Comparison of ENCODE assay signal across 8 cellular contexts in the genomic region with DNA sequence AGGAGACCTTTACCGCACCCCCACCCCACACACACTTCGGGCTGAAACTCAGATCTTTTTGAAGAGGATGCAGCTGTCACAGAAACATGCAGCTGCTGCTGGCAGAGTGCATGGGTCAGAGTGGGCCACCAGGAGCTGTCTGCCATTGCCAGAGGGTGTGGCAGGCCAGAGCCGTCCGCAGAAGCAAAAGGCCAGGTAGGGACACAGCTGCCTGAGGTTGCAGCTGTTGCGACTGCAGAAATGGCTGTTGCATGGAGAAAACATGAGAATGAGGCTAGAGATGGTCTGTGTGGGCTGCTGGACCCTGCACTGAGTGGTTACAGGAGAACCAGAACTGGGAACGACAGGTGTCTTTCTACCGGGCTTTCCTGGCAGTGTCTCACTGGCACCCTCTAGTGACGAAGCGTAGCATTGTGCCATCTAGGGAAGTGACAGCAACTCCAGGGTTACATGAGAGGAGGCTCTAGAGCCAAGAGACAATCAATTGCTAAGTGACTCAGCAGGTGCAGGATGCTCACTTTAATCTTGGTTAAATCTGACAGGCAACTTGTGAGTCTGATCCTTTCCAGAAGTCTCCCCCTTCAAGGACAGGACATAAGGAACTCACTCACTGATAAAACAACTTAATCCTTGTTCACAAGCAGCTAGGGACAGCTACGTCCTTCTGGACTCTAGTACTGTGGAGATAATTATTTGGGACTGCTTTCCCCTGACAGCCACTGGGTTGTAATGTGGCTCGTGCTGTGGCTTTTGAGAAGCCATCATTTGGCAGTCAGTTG. TPM values are rescaled to one million over a fixed set of nuclear protein-coding genes. Genes with fewer than 3 reads are reported as not detected.
DNase-seq lines count a peak whose midpoint lies in the region; ATAC-seq and TF ChIP-seq lines count a peak whose summit lies in the region.

No MANE protein-coding gene starts in this region.

- no peak overlapping the region for H3K14ac ChIP-seq in IMR-90 (replicated peaks; ENCODE audit: low read depth, low read length)

- peak overlapping the region; percentile 31 for H2AK9ac ChIP-seq in IMR-90 (replicated peaks; ENCODE audit: low read depth, low read length, poor library complexity)

- no peak overlapping the region for H3K27ac ChIP-seq in IMR-90 (ENCODE audit: insufficient read depth, low read length)
- H3K27ac ChIP-seq in OCI-LY7 (ENCODE audit: low read depth, low read length, poor library complexity, severe bottlenecking) = peak overlapping the region; percentile 30
- no peak overlapping the region for H3K27ac ChIP-seq in naive thymus-derived CD4-positive, alpha-beta T cell (ENCODE audit: low read depth, low read length)

- TF ChIP-seq POLR2A in IMR-90 (IDR thresholded peaks at IDR 0.05; ENCODE audit: low read depth, low read length) = no peak

- H3K79me1 ChIP-seq in IMR-90 (ENCODE audit: low read depth in 1 of 2, low read length in 2 of 2) = no peaks in the 10 kb centered on the region

- H4K20me1 ChIP-seq in IMR-90 (ENCODE audit: insufficient read depth, low read length) = no peaks in the 10 kb centered on the region
- H4K20me1 ChIP-seq in OCI-LY7 (ENCODE audit: insufficient read depth, low read length) = no peaks in the 10 kb centered on the region

- peak overlapping the region in 8 of 9 donors; percentile 3 to 86 (median 60) for H3K27ac Mint-ChIP-seq in naive thymus-derived CD4-positive, alpha-beta T cell
- peak overlapping the region; percentile 53 for H3K27ac Mint-ChIP-seq in stimulated activated effector memory CD8-positive, alpha-beta T cell treated with anti-CD3 and anti-CD28 coated beads, Interleukin-12 subunit alpha, Interleukin-12 subunit beta, amount 100 ng/mL, for 72 hours

- H4K5ac ChIP-seq in IMR-90 (ENCODE audit: low read depth, low read length) = no peak overlapping the region

- CTCF ChIA-PET in IMR-90 (lab: Yijun Ruan, JAX) = interaction anchor here (0.6 to 4.6 kb wide), 10 partner anchors 14 to 141 kb away, joined by 3 to 24 read pairs (median 3); no protein-coding TSS in a partner anchor
- CTCF ChIA-PET in OCI-LY7 (lab: Charles Lee; ENCODE audit: unreplicated experiment) = interaction anchor here (1.1 to 3.5 kb wide), 7 partner anchors 11 to 141 kb away, joined by 3 to 30 read pairs (median 3); no protein-coding TSS in a partner anchor
- CTCF ChIA-PET in naive thymus-derived CD4-positive, alpha-beta T cell (lab: Charles Lee) = interaction anchor here (0.7 to 4.8 kb wide), 25 partner anchors 8 to 336 kb away, joined by 3 to 53 read pairs (median 4); partner anchors contain the start of genes SERPINB1 and SERPINB6

- no peak overlapping the region for H3K56ac ChIP-seq in IMR-90 (ENCODE audit: extremely low read depth, insufficient read depth, low read length)

- peaks cover 0 to 31% (median 11%) of the 10 kb centered on the region in 11 donors for H3K9me3 Mint-ChIP-seq in naive thymus-derived CD4-positive, alpha-beta T cell
- no peaks in the 10 kb centered on the region for H3K9me3 Mint-ChIP-seq in stimulated activated effector memory CD8-positive, alpha-beta T cell treated with anti-CD3 and anti-CD28 coated beads, Interleukin-12 subunit alpha, Interleukin-12 subunit beta, amount 100 ng/mL, for 72 hours

- WGBS in IMR-90 (ENCODE audit: extremely low coverage in 2 of 2, insufficient read length in 1 of 2), 2 experiments = 5% methylated on average over 4 of the region's 11 CpGs; no CpG with 5 or more reads in 1 of the 2 experiments

- H2BK5ac ChIP-seq in IMR-90 (ENCODE audit: low read depth, low read length, poor library complexity, severe bottlenecking) = no peak overlapping the region

- H3K27me3 ChIP-seq in IMR-90 (ENCODE audit: control insufficient read depth, insufficient read depth, low read length) = no peaks in the 10 kb centered on the region
- no peaks in the 10 kb centered on the region for H3K27me3 ChIP-seq in naive thymus-derived CD4-positive, alpha-beta T cell (ENCODE audit: control insufficient read depth in 2 of 2, insufficient read depth in 2 of 2, low read length in 2 of 2)

- H2AFZ ChIP-seq in IMR-90 (replicated peaks; ENCODE audit: low read length, poor library complexity) = peak overlapping the region; percentile 71
- H2AFZ ChIP-seq in OCI-LY7 (ENCODE audit: low read length) = peak overlapping the region; percentile 77

- H2AK5ac ChIP-seq in IMR-90 (ENCODE audit: low read depth, low read length) = no peak overlapping the region; the same call in 1 of the 2 replicates

- no peaks in the 10 kb centered on the region for H3K9me1 ChIP-seq in IMR-90 (ENCODE audit: insufficient read depth, low read length)

- H2BK120ac ChIP-seq in IMR-90 (ENCODE audit: low read depth, low read length) = peak overlapping the region; percentile 39; the same call in 1 of the 2 replicates

- dilution Hi-C loops in IMR-90 (cut with HindIII; ENCODE audit: low sequenced_read_pairs, unreplicated experiment) = no loop called here

- POLR2A ChIA-PET in IMR-90 (lab: Charles Lee; ENCODE audit: unreplicated experiment) (interaction anchor here (0.5 kb wide), 1 partner anchor 141 kb away, joined by 9 read pairs; no protein-coding TSS in a partner anchor), OCI-LY7 (lab: Charles Lee) (interaction anchor here (0.6 to 4.4 kb wide), 10 partner anchors 12 to 141 kb away, joined by 3 to 20 read pairs (median 4); no protein-coding TSS in a partner anchor)
- POLR2A ChIA-PET in naive thymus-derived CD4-positive, alpha-beta T cell (lab: Charles Lee) = interaction anchor here (0.6 to 17.3 kb wide), 16 partner anchors 9 to 140 kb away, joined by 3 to 440 read pairs (median 4); partner anchors contain the start of genes SERPINB1, SERPINB6 and SERPINB9

- no peak overlapping the region for H3K9ac ChIP-seq in IMR-90 (ENCODE audit: low read depth, low read length)

- no peaks in the 10 kb centered on the region for H3K4me1 ChIP-seq in IMR-90 (ENCODE audit: control insufficient read depth, insufficient read depth, low read length)
- H3K4me1 ChIP-seq in OCI-LY7 (ENCODE audit: insufficient read depth, low read length, poor library complexity, severe bottlenecking) = peaks cover 25% of the 10 kb centered on the region
- peaks cover 8 to 20% of the 10 kb centered on the region in 2 donors for H3K4me1 ChIP-seq in naive thymus-derived CD4-positive, alpha-beta T cell (ENCODE audit: control insufficient read depth in 2 of 2, insufficient read depth in 2 of 2, low read length in 2 of 2)

- BruUV-seq in IMR-90 (replicated peaks; lab: Mats Ljungman, UMichigan) (no TSS peak), OCI-LY7 (replicated peaks; lab: Mats Ljungman, UMichigan) (no TSS peak)

- H4K8ac ChIP-seq in IMR-90 (ENCODE audit: low read depth in 2 of 2, low read length in 2 of 2) = no peak overlapping the region

- H3K4me3 ChIP-seq in IMR-90 (ENCODE audit: insufficient read depth, low read depth, low read length) = no peak overlapping the region
- H3K4me3 ChIP-seq in OCI-LY7 (ENCODE audit: low read depth, low read length, poor library complexity, severe bottlenecking) = peak overlapping the region; percentile 51
- no peak overlapping the region for H3K4me3 ChIP-seq in naive thymus-derived CD4-positive, alpha-beta T cell (ENCODE audit: low read length)

- H3K18ac ChIP-seq in IMR-90 (ENCODE audit: low read depth, low read length) = no peak overlapping the region

- TF ChIP-seq CTCF in IMR-90 (conservative IDR thresholded peaks at IDR 0.05; ENCODE audit: low read depth, low read length) (peak; percentile 90), OCI-LY7 (conservative IDR thresholded peaks at IDR 0.05; ENCODE audit: low read length) (peak; percentile 99)

- intact Hi-C loops in IMR-90 (cut with micrococcal nuclease) = loop anchor here (1.0 kb wide), 3 partner anchors 86 to 194 kb away; no protein-coding TSS in a partner anchor
- intact Hi-C loops in OCI-LY7 (cut with micrococcal nuclease; ENCODE audit: unreplicated experiment) = loop anchor here (1.0 to 2.0 kb wide), 6 partner anchors 21 to 194 kb away; no protein-coding TSS in a partner anchor
- intact Hi-C loops in naive thymus-derived CD4-positive, alpha-beta T cell (cut with micrococcal nuclease) = loop anchor here (1.0 to 2.0 kb wide), 8 partner anchors 8 to 194 kb away; partner anchors contain the start of genes SERPINB6 (in 1 of the 2) and WRNIP1 (in 1 of the 2)

- H3K36me3 ChIP-seq in IMR-90 (ENCODE audit: control insufficient read depth, insufficient read depth, low read length) (no peaks in the 10 kb centered on the region), OCI-LY7 (ENCODE audit: insufficient read depth, low read length) (no peaks in the 10 kb centered on the region)
- H3K36me3 ChIP-seq in naive thymus-derived CD4-positive, alpha-beta T cell (ENCODE audit: control insufficient read depth in 2 of 3, insufficient read depth in 3 of 3, low read length in 3 of 3) = no peaks in the 10 kb centered on the region

- peak; percentile 72 for DNase-seq in COLO668 (lab: John Stamatoyannopoulos, UW; ENCODE audit: unreplicated experiment)
- DNase-seq in IMR-90 = peak; percentile 68
- peak; percentile 90 for DNase-seq in OCI-LY7 (ENCODE audit: low spot score)
- DNase-seq in activated T-cell treated with anti-CD3 and anti-CD28 coated beads for 24 hours (ENCODE audit: low read depth) = peak; percentile 84
- DNase-seq in naive thymus-derived CD4-positive, alpha-beta T cell = peak; percentile 61 to 87 (median 82)
- DNase-seq in stimulated activated effector memory CD8-positive, alpha-beta T cell treated with anti-CD3 and anti-CD28 coated beads, Interleukin-12 subunit alpha, Interleukin-12 subunit beta, amount 100 ng/mL, for 72 hours (ENCODE audit: low spot score in 2 of 2) = peak; percentile 81 to 92

- H3K4me3 Mint-ChIP-seq in naive thymus-derived CD4-positive, alpha-beta T cell = peak overlapping the region in 8 of 10 donors; percentile 28 to 71 (median 44)
- no peak overlapping the region for H3K4me3 Mint-ChIP-seq in stimulated activated effector memory CD8-positive, alpha-beta T cell treated with anti-CD3 and anti-CD28 coated beads, Interleukin-12 subunit alpha, Interleukin-12 subunit beta, amount 100 ng/mL, for 72 hours

- H2BK15ac ChIP-seq in IMR-90 (ENCODE audit: low read depth, low read length) = peak overlapping the region; percentile 22; the same call in 1 of the 3 replicates

- H3K9me2 ChIP-seq in OCI-LY7 (ENCODE audit: insufficient read depth, low read length) = no peaks in the 10 kb centered on the region

- H4K91ac ChIP-seq in IMR-90 (ENCODE audit: insufficient read depth, low read depth, low read length) = no peak overlapping the region

- H3K79me2 ChIP-seq in OCI-LY7 (ENCODE audit: insufficient read depth, low read depth, low read length) = no peaks in the 10 kb centered on the region

- H3K9me3 ChIP-seq in IMR-90 (ENCODE audit: control insufficient read depth, insufficient read depth, low read length) (no peaks in the 10 kb centered on the region), OCI-LY7 (ENCODE audit: low read length) (no peaks in the 10 kb centered on the region; the same call in 1 of the 2 replicates)
- H3K9me3 ChIP-seq in naive thymus-derived CD4-positive, alpha-beta T cell (ENCODE audit: control insufficient read depth in 2 of 3, low read length in 3 of 3) = peaks cover 0 to 9% (median 0%) of the 10 kb centered on the region in 3 experiments

- peak; percentile 91 for TF ChIP-seq RAD21 in IMR-90 (IDR thresholded peaks at IDR 0.05; ENCODE audit: low read length)

- peaks cover 8 to 42% (median 26%) of the 10 kb centered on the region in 7 donors for H3K4me1 Mint-ChIP-seq in naive thymus-derived CD4-positive, alpha-beta T cell
- H3K4me1 Mint-ChIP-seq in stimulated activated effector memory CD8-positive, alpha-beta T cell treated with anti-CD3 and anti-CD28 coated beads, Interleukin-12 subunit alpha, Interleukin-12 subunit beta, amount 100 ng/mL, for 72 hours = peaks cover 22% of the 10 kb centered on the region

- H3K4ac ChIP-seq in IMR-90 (ENCODE audit: low read depth, low read length) = 0 out of 2 replicates have a peak overlapping the region, but pooled peaks have one; percentile 48

- ATAC-seq in GM21423 (IDR thresholded peaks at IDR 0.05; ENCODE audit: unreplicated experiment) (peak; percentile 71), IMR-90 (ENCODE audit: low read depth) (peak; percentile 97), esophagus mucosa (peak; percentile 98)
- ATAC-seq in naive thymus-derived CD4-positive, alpha-beta T cell = peak; percentile 99
- ATAC-seq in stimulated activated effector memory CD8-positive, alpha-beta T cell treated with anti-CD3 and anti-CD28 coated beads, Interleukin-12 subunit alpha, Interleukin-12 subunit beta, amount 100 ng/mL, for 72 hours = peak; percentile 93

- H3K36me3 Mint-ChIP-seq in naive thymus-derived CD4-positive, alpha-beta T cell = peaks cover 3 to 15% (median 9%) of the 10 kb centered on the region in 5 donors
- peaks cover 7% of the 10 kb centered on the region for H3K36me3 Mint-ChIP-seq in stimulated activated effector memory CD8-positive, alpha-beta T cell treated with anti-CD3 and anti-CD28 coated beads, Interleukin-12 subunit alpha, Interleukin-12 subunit beta, amount 100 ng/mL, for 72 hours

- in situ Hi-C loops in IMR-90 (cut with MboI; ENCODE audit: low sequenced_read_pairs) = loop anchor here (5.0 to 10.0 kb wide), 2 partner anchors 90 to 137 kb away; partner anchors contain the start of gene SERPINB1

- peak overlapping the region; percentile 74; the same call in 1 of the 2 replicates for H2BK20ac ChIP-seq in IMR-90 (ENCODE audit: low read depth, low read length)

- 0 out of 2 replicates have a peak overlapping the region, but pooled peaks have one; percentile 63 for H3K23ac ChIP-seq in IMR-90 (ENCODE audit: low read depth, low read length)

- H3K27me3 Mint-ChIP-seq in naive thymus-derived CD4-positive, alpha-beta T cell = peaks cover 0 to 10% (median 0%) of the 10 kb centered on the region in 5 donors

- H3K4me2 ChIP-seq in IMR-90 (ENCODE audit: low read depth, low read length) (0 out of 2 replicates have a peak overlapping the region, but pooled peaks have one; percentile 28), OCI-LY7 (ENCODE audit: low read length) (peak overlapping the region; percentile 71)

RNA-seq across cellular contexts. Expression of gene SERPINB9, which starts 29.1 kb away (rescaled TPM):
- 2.3 and 2.5 TPM in 2 replicates for total RNA-seq in IMR-90 (2012; rRNA removed)
- 2.2 and 2.3 TPM in 2 replicates for polyA plus RNA-seq in IMR-90 (2012; rRNA removed)
- polyA plus RNA-seq in IMR-90 (2012; cell fraction: cytosol; rRNA removed) = 1.1 and 1.5 TPM in 2 replicates
- polyA plus RNA-seq in IMR-90 (2012; cell fraction: nucleus; rRNA removed; ENCODE audit: low replicate concordance) = 1.1 and 3.5 TPM in 2 replicates
- total RNA-seq in OCI-LY7 (2014; rRNA removed; shearing (Covaris generic)) = 74.7 and 78.4 TPM in 2 replicates
- total RNA-seq in OCI-LY7 (2022) = 166 and 167 TPM in 2 replicates
- total RNA-seq in esophagus mucosa = 8.4 TPM
- 10 to 100 TPM; 25.1 to 74.4 (median 52.0) TPM for total RNA-seq in naive thymus-derived CD4-positive, alpha-beta T cell
- 10 to 100 TPM; 33.1 to 34.1 TPM for polyA plus RNA-seq in naive thymus-derived CD4-positive, alpha-beta T cell

RNA-seq across cellular contexts. Expression of gene SERPINB6, which starts 39.2 kb away (rescaled TPM):
- total RNA-seq in IMR-90 (2012; rRNA removed) (37.1 and 60.3 TPM in 2 replicates), OCI-LY7 (2022) (8.9 and 13.2 TPM in 2 replicates), esophagus mucosa (78.8 TPM)
- 78.7 and 91.1 TPM in 2 replicates for polyA plus RNA-seq in IMR-90 (2012; rRNA removed)
- polyA plus RNA-seq in IMR-90 (2012; cell fraction: cytosol; rRNA removed) = 74.7 and 123 TPM in 2 replicates
- polyA plus RNA-seq in IMR-90 (2012; cell fraction: nucleus; rRNA removed; ENCODE audit: low replicate concordance) = 93.6 and 162 TPM in 2 replicates
- total RNA-seq in OCI-LY7 (2014; rRNA removed; shearing (Covaris generic)) = not detected in 2 replicates
- total RNA-seq in naive thymus-derived CD4-positive, alpha-beta T cell = 10 to 100 TPM; 19.7 to 60.5 (median 56.4) TPM
- polyA plus RNA-seq in naive thymus-derived CD4-positive, alpha-beta T cell = 10 to 100 TPM; 77.9 to 94.2 TPM
